15 cellular contexts compared by ENCODE assay signal in genomic region chr19:38988632-38989031, GRCh38.
"Had no signal": no experiment of that assay in that cellular context is flagged by ENCODE, and none has a peak within 500 bp of the region (broad histone marks: within the 10 kb centered on the region; RNA-seq: fewer than 3 reads in every experiment).

No MANE protein-coding gene starts in this region.

- H3K36me3 Mint-ChIP-seq: T-cell had no signal

- H3K27me3 ChIP-seq: tibial nerve, uterus had no signal

- H3K36me3 ChIP-seq: tibial nerve, uterus had no signal

- H3K27ac ChIP-seq: tibial nerve, uterus had no signal

- H3K4me1 Mint-ChIP-seq: activated naive CD8-positive, alpha-beta T cell treated with anti-CD3 and anti-CD28 coated beads, Interleukin-2, amount 50 U/mL, for 24 hours; activated T-helper 17 cell treated with anti-CD3 and anti-CD28 coated beads, Interleukin-2, amount 50 U/mL, for 72 hours; T-cell had no signal

- H3K27ac Mint-ChIP-seq: activated naive CD4-positive, alpha-beta T cell treated with anti-CD3 and anti-CD28 coated beads for 36 hours; activated naive CD8-positive, alpha-beta T cell treated with anti-CD3 and anti-CD28 coated beads, Interleukin-2, amount 50 U/mL, for 24 hours; activated T-helper 17 cell treated with anti-CD3 and anti-CD28 coated beads, Interleukin-2, amount 50 U/mL, for 72 hours; T-cell had no signal

- H3K9me3 ChIP-seq: uterus had no signal

- DNase-seq: activated naive CD4-positive, alpha-beta T cell treated with anti-CD3 and anti-CD28 coated beads for 36 hours; activated naive CD8-positive, alpha-beta T cell treated with anti-CD3 and anti-CD28 coated beads, Interleukin-2, amount 50 U/mL, for 24 hours; aorta; hypothalamus; left ventricle myocardium superior; mesenchymal stem cell; stimulated activated CD4-positive, alpha-beta T cell treated with anti-CD3 and anti-CD28 coated beads, Interleukin-4, amount 100 ng/mL, for 24 hours; stimulated activated naive CD4-positive, alpha-beta T cell; T-cell; T-helper 9 cell; uterus had no signal

- H3K9me3 Mint-ChIP-seq: activated naive CD8-positive, alpha-beta T cell treated with anti-CD3 and anti-CD28 coated beads, Interleukin-2, amount 50 U/mL, for 24 hours; activated T-helper 17 cell treated with anti-CD3 and anti-CD28 coated beads, Interleukin-2, amount 50 U/mL, for 72 hours; neural crest cell had no signal

- ATAC-seq: activated CD4-positive, CD25-positive, alpha-beta regulatory T cell treated with anti-CD3 and anti-CD28 coated beads, Interleukin-2, amount 50 U/mL, for 24 hours; activated naive CD8-positive, alpha-beta T cell treated with anti-CD3 and anti-CD28 coated beads, Interleukin-2, amount 50 U/mL, for 24 hours; activated T-helper 17 cell treated with anti-CD3 and anti-CD28 coated beads, Interleukin-2, amount 50 U/mL, for 72 hours; left ventricle myocardium superior; T-cell had no signal

- H3K4me3 Mint-ChIP-seq: activated naive CD4-positive, alpha-beta T cell treated with anti-CD3 and anti-CD28 coated beads for 36 hours; activated naive CD8-positive, alpha-beta T cell treated with anti-CD3 and anti-CD28 coated beads, Interleukin-2, amount 50 U/mL, for 24 hours; activated T-helper 17 cell treated with anti-CD3 and anti-CD28 coated beads, Interleukin-2, amount 50 U/mL, for 72 hours; neural crest cell; T-cell had no signal

- H3K4me1 ChIP-seq: tibial nerve, uterus had no signal

- H3K4me3 ChIP-seq: tibial nerve, uterus had no signal
